Comparison of ENCODE assay signal across 9 cellular contexts in the genomic region with DNA sequence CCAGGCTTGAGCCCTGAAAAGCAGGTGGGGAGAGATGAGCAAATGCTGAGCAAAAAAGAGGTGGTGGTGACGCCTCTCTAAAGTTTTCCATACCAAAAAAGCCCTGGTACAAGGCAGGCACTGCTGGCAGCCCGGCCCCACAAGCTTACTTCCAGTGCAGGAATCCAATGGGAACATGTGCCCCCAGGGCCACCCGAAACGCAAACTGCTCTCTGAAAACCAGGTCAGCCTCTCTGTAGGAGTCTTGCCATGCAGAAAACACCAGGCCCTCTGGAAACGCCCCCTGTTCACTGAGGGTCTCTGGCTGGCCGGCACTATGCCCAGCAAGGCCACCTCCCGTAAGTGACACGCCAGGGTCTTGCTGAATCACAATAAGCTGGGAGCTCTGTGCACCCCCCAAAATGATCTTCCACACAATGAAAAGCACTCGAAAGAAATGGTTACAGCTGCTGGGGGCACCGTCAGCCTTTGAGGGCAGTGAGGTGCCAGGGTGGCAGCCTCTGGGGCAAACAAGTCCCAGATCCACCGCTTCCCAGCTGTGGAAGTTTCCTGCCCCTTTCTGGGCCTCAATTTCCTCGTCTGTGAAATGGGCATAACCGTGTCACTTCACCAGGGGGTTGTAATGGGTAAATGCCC.
DNase-seq lines count a peak whose midpoint lies in the region; ATAC-seq and TF ChIP-seq lines count a peak whose summit lies in the region.
"Had no signal": no experiment of that assay in that cellular context is flagged by ENCODE, and none has a peak within 500 bp of the region (broad histone marks: within the 10 kb centered on the region; RNA-seq: fewer than 3 reads in every experiment).

No MANE protein-coding gene starts in this region.

- 83 to 89% (median 88%) methylated on average over 13 of the region's 13 CpGs for WGBS in psoas muscle, 3 donors

- H3K4me3 ChIP-seq in NT2/D1 (ENCODE audit: insufficient read length, low read depth), result no peak overlapping the region
- no peak overlapping the region for H3K4me3 ChIP-seq in psoas muscle

- peaks cover 13% of the 10 kb centered on the region for H3K4me1 ChIP-seq in NT2/D1 (ENCODE audit: insufficient read depth, insufficient read length)
- no peaks in the 10 kb centered on the region for H3K4me1 ChIP-seq in foreskin keratinocyte
- H3K4me1 ChIP-seq in psoas muscle, result peaks cover 58% of the 10 kb centered on the region

- intact Hi-C loops in psoas muscle (cut with DNase I), result loop anchor here in 1 of 2 donors (5.0 kb wide), 1 partner anchor 41 kb away; no protein-coding TSS in a partner anchor

- H3K27me3 ChIP-seq in NT2/D1 (ENCODE audit: insufficient read depth, insufficient read length), result no peaks in the 10 kb centered on the region
- no peaks in the 10 kb centered on the region for H3K27me3 ChIP-seq in foreskin keratinocyte
- H3K27me3 ChIP-seq in psoas muscle (ENCODE audit: insufficient read depth in 3 of 3, low read length in 2 of 3), result no peaks in the 10 kb centered on the region

- DNase-seq in ELF-1 (ENCODE audit: low read depth, low spot score), result peak; percentile 85
- peak; percentile 49 for DNase-seq in NT2/D1 (ENCODE audit: low read depth, low spot score)
- DNase-seq in foreskin keratinocyte, result no peak
- no peak for DNase-seq in psoas muscle
- no peak for DNase-seq in NCI-H1417 treated with DMSO at 0.1 percent for 48 hours (lab: John Stamatoyannopoulos, UW)
- no peak for DNase-seq in substantia nigra (lab: John Stamatoyannopoulos, UW)
- DNase-seq: effector CD8-positive, alpha-beta T cell had no signal

- H3K9ac ChIP-seq in NT2/D1 (ENCODE audit: insufficient read length, low read depth), result peak overlapping the region; percentile 61

- no peak for TF ChIP-seq CTCF in foreskin keratinocyte (conservative IDR thresholded peaks at IDR 0.05)
- TF ChIP-seq CTCF in psoas muscle (IDR thresholded peaks at IDR 0.05), result no peak

- H3K9me3 ChIP-seq in NT2/D1 (ENCODE audit: insufficient read depth, low read length) (no peaks in the 10 kb centered on the region), psoas muscle (no peaks in the 10 kb centered on the region)

- ATAC-seq in foreskin keratinocyte (peak; percentile 8), psoas muscle (no peak), HG03565 (IDR thresholded peaks at IDR 0.05; ENCODE audit: unreplicated experiment) (no peak)
- ATAC-seq: activated T-helper 17 cell treated with anti-CD3 and anti-CD28 coated beads, Interleukin-2, amount 50 U/mL, for 72 hours had no signal

- H3K36me3 ChIP-seq in NT2/D1 (ENCODE audit: insufficient read depth, insufficient read length, low read length), result no peaks in the 10 kb centered on the region
- no peaks in the 10 kb centered on the region for H3K36me3 ChIP-seq in psoas muscle (ENCODE audit: insufficient read depth in 1 of 2, low read depth in 1 of 2)

- no peak overlapping the region for H3K27ac ChIP-seq in foreskin keratinocyte
- H3K27ac ChIP-seq in psoas muscle, result peak overlapping the region; percentile 46
- no peak overlapping the region for H3K27ac ChIP-seq in substantia nigra (ENCODE audit: low read depth, low read length, poor library complexity, severe bottlenecking)

Comparison
In these comparisons a context has a peak if more than half of its experiments do, and no peak if none do; other contexts are left out.
1. DNase-seq: peak in ELF-1 (single experiment) and NT2/D1 (single experiment); none in foreskin keratinocyte (0 of 2), psoas muscle (0 of 2), NCI-H1417 treated with DMSO at 0.1 percent for 48 hours (single experiment) and substantia nigra (0 of 49).